Comparison of ENCODE assay signal across 14 cellular contexts in genomic region chr7:75734586-75735047, GRCh38. TPM values are rescaled to one million over a fixed set of nuclear protein-coding genes. Genes with fewer than 3 reads are reported as not detected.
DNase-seq lines count a peak whose midpoint lies in the region; ATAC-seq and TF ChIP-seq lines count a peak whose summit lies in the region.
"Had no signal": no experiment of that assay in that cellular context is flagged by ENCODE, and none has a peak within 500 bp of the region (broad histone marks: within the 10 kb centered on the region; RNA-seq: fewer than 3 reads in every experiment).

No MANE protein-coding gene starts in this region.

- H3K36me3 Mint-ChIP-seq in endodermal cell (ENCODE audit: low read depth): no peaks in the 10 kb centered on the region
- no peaks in the 10 kb centered on the region for H3K36me3 Mint-ChIP-seq in activated CD4-positive, alpha-beta memory T cell treated with anti-CD3 and anti-CD28 coated beads for 36 hours

- CTCF ChIA-PET in activated CD4-positive, alpha-beta memory T cell treated with anti-CD3 and anti-CD28 coated beads for 36 hours (lab: Charles Lee): no interaction called here

- POLR2A ChIA-PET in activated CD4-positive, alpha-beta memory T cell treated with anti-CD3 and anti-CD28 coated beads for 36 hours (lab: Charles Lee): no interaction called here

- H3K4me2 ChIP-seq in osteoblast (ENCODE audit: insufficient read depth, low read length): no peak overlapping the region

- H3K9me3 ChIP-seq in endodermal cell (ENCODE audit: control insufficient read depth, low read length) (no peaks in the 10 kb centered on the region), osteoblast (ENCODE audit: low read depth, low read length) (no peaks in the 10 kb centered on the region)
- H3K9me3 ChIP-seq: thyroid gland had no signal

- peaks cover 21% of the 10 kb centered on the region for H3K79me2 ChIP-seq in osteoblast (ENCODE audit: insufficient read depth, low read length)

- peaks cover 19% of the 10 kb centered on the region for H3K4me1 Mint-ChIP-seq in endodermal cell
- peaks cover 16% of the 10 kb centered on the region for H3K4me1 Mint-ChIP-seq in activated CD4-positive, alpha-beta memory T cell treated with anti-CD3 and anti-CD28 coated beads for 36 hours (ENCODE audit: low read depth)

- H3K9ac ChIP-seq in endodermal cell (ENCODE audit: extremely low read depth, low read length, poor library complexity, severe bottlenecking): no peak overlapping the region

- H3K27me3 ChIP-seq in endodermal cell (ENCODE audit: control insufficient read depth, insufficient read depth, low read length, poor library complexity, severe bottlenecking) (peaks cover 12% of the 10 kb centered on the region), osteoblast (ENCODE audit: insufficient read depth, low read length) (no peaks in the 10 kb centered on the region)
- H3K27me3 ChIP-seq: thyroid gland had no signal

- H3K4me1 ChIP-seq in endodermal cell (ENCODE audit: control insufficient read depth, insufficient read depth, low read length): no peaks in the 10 kb centered on the region
- H3K4me1 ChIP-seq in osteoblast (ENCODE audit: insufficient read depth, low read length): peaks cover 35% of the 10 kb centered on the region

- DNase-seq in GM04504 (ENCODE audit: low read depth): peak; percentile 61
- DNase-seq in NCI-H82 treated with DMSO at 0.1 percent for 48 hours (lab: John Stamatoyannopoulos, UW; ENCODE audit: unreplicated experiment): peak; percentile 57
- DNase-seq in endodermal cell: peak; percentile 74
- DNase-seq in osteoblast (ENCODE audit: insufficient read length, low spot score, missing footprints): no peak
- DNase-seq in activated CD4-positive, alpha-beta memory T cell treated with anti-CD3 and anti-CD28 coated beads for 36 hours: no peak
- DNase-seq in SKM-1 treated with dmso at 0.1 percent for 144 hours (lab: John Stamatoyannopoulos, UW; ENCODE audit: unreplicated experiment): no peak
- DNase-seq: Karpas-422, NCI-H2081, T-helper 2 cell, thyroid gland had no signal

- H3K27ac Mint-ChIP-seq in endodermal cell: peak overlapping the region; percentile 5
- H3K27ac Mint-ChIP-seq in activated CD4-positive, alpha-beta memory T cell treated with anti-CD3 and anti-CD28 coated beads for 36 hours: no peak overlapping the region

- H3K36me3 ChIP-seq in endodermal cell (ENCODE audit: control insufficient read depth, insufficient read depth, low read length) (no peaks in the 10 kb centered on the region), osteoblast (ENCODE audit: insufficient read depth, low read length) (no peaks in the 10 kb centered on the region)
- H3K36me3 ChIP-seq: thyroid gland had no signal

- ATAC-seq in GM18502 (IDR thresholded peaks at IDR 0.05; ENCODE audit: poor library complexity, unreplicated experiment) (no peak), SK-N-SH treated with all-trans-retinoic acid at 6 μM for 48 hours (no peak)
- ATAC-seq: Panc1 had no signal

- TF ChIP-seq CTCF in endodermal cell (conservative IDR thresholded peaks at IDR 0.05) (no peak), osteoblast (IDR thresholded peaks at IDR 0.05; ENCODE audit: extremely low read depth, low read depth, low read length) (no peak)

- WGBS in endodermal cell (ENCODE audit: insufficient coverage in 1 of 2, insufficient read length in 1 of 2), 2 experiments: 71 to 78% methylated on average over 5 of the region's 5 CpGs

- peaks cover 21% of the 10 kb centered on the region for H3K27me3 Mint-ChIP-seq in endodermal cell (ENCODE audit: insufficient read depth)
- peaks cover 3% of the 10 kb centered on the region for H3K27me3 Mint-ChIP-seq in activated CD4-positive, alpha-beta memory T cell treated with anti-CD3 and anti-CD28 coated beads for 36 hours

- intact Hi-C loops in activated CD4-positive, alpha-beta memory T cell treated with anti-CD3 and anti-CD28 coated beads for 36 hours (cut with micrococcal nuclease): loop anchor here (5.0 kb wide), 1 partner anchor 137 kb away; no protein-coding TSS in a partner anchor

- H3K27ac ChIP-seq in endodermal cell (ENCODE audit: low read depth, low read length) (no peak overlapping the region), osteoblast (ENCODE audit: low read depth, low read length) (peak overlapping the region; percentile 50)
- H3K27ac ChIP-seq: thyroid gland had no signal

- peak overlapping the region; percentile 11 for H2AFZ ChIP-seq in osteoblast (ENCODE audit: low read length)

- no peak overlapping the region for H3K4me3 ChIP-seq in endodermal cell (ENCODE audit: low read length)
- H3K4me3 ChIP-seq in osteoblast (ENCODE audit: insufficient read depth, low read length): no peak overlapping the region
- H3K4me3 ChIP-seq: thyroid gland had no signal

- no peaks in the 10 kb centered on the region for H3K9me3 Mint-ChIP-seq in endodermal cell
- H3K9me3 Mint-ChIP-seq in activated CD4-positive, alpha-beta memory T cell treated with anti-CD3 and anti-CD28 coated beads for 36 hours: no peaks in the 10 kb centered on the region

- H3K4me3 Mint-ChIP-seq in endodermal cell: no peak overlapping the region
- no peak overlapping the region for H3K4me3 Mint-ChIP-seq in activated CD4-positive, alpha-beta memory T cell treated with anti-CD3 and anti-CD28 coated beads for 36 hours

- no peaks in the 10 kb centered on the region for H4K20me1 ChIP-seq in osteoblast (ENCODE audit: insufficient read depth, low read length)

TF ChIP-seq in SK-N-SH treated with all-trans-retinoic acid at 6 μM for 48 hours, 23 proteins besides CTCF, POLR2A, EP300 and RAD21:
- TF ChIP-seq PPARA (CRISPR knock-in tag; IDR thresholded peaks at IDR 0.05; ENCODE audit: borderline replicate concordance) (no peak), ZFP30 (CRISPR knock-in tag; IDR thresholded peaks at IDR 0.05) (no peak), ZNF70 (CRISPR knock-in tag; IDR thresholded peaks at IDR 0.05) (no peak), ZFP3 (CRISPR knock-in tag; IDR thresholded peaks at IDR 0.05) (no peak), CREB5 (CRISPR knock-in tag; IDR thresholded peaks at IDR 0.05; ENCODE audit: low read depth) (no peak), GLIS3 (CRISPR knock-in tag; IDR thresholded peaks at IDR 0.05) (no peak)

RNA-seq across cellular contexts. Expression of gene HIP1, which starts 4.1 kb away (rescaled TPM):
- total RNA-seq in endodermal cell (10 to 100 TPM; 64.7 to 70.0 TPM), osteoblast (24.2 and 25.7 TPM in 2 replicates)
- 44.6 TPM for polyA plus RNA-seq in endodermal cell (2013, experiment 1 of 2)
- polyA plus RNA-seq in endodermal cell (2013, experiment 2 of 2): 41.5 TPM
- total RNA-seq in activated CD4-positive, alpha-beta memory T cell treated with anti-CD3 and anti-CD28 coated beads for 36 hours: 1 to 10 TPM; 7.9 to 8.2 TPM

RNA-seq across cellular contexts. Expression of gene CCL26, which starts 37.4 kb away (rescaled TPM):
- 1 to 10 TPM; 1.2 to 2.9 TPM for total RNA-seq in endodermal cell
- polyA plus RNA-seq in endodermal cell (2013, experiment 1 of 2): 1.2 TPM
- polyA plus RNA-seq in endodermal cell (2013, experiment 2 of 2): not detected
- total RNA-seq in osteoblast: 1.1 and 1.5 TPM in 2 replicates
- total RNA-seq in activated CD4-positive, alpha-beta memory T cell treated with anti-CD3 and anti-CD28 coated beads for 36 hours: 1 to 10 TPM; 1.3 to 2.0 TPM
- total RNA-seq: lung microvascular endothelial cell, thyroid gland had no signal

Comparison
In these comparisons a context has a peak if more than half of its experiments do, and no peak if none do; other contexts are left out.
1. DNase-seq: peak in GM04504 (single experiment), NCI-H82 treated with DMSO at 0.1 percent for 48 hours (single experiment) and endodermal cell (single experiment); none in osteoblast (single experiment), activated CD4-positive, alpha-beta memory T cell treated with anti-CD3 and anti-CD28 coated beads for 36 hours (single experiment) and SKM-1 treated with dmso at 0.1 percent for 144 hours (single experiment).